In the genomic region with DNA sequence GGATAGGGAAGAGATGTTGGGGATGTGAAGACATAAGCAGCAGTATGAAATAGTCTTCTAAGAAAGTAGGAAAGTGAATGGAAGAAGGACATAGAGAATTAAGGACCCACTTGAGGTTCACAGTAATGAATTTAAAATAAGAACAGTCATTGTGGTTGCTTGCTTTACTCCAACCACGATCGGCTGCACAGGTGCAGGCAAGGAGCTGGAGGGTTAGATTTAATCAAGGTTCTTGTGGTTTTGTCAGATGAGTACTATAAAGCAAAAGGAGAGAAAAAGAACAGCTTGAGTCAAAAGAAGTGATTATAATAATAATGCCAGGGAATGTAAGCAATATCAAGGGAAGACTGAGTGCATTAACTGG, we compare ENCODE assay signal across 10 cellular contexts. TPM values are rescaled to one million over a fixed set of nuclear protein-coding genes. Genes with fewer than 3 reads are reported as not detected.
DNase-seq lines count a peak whose midpoint lies in the region; ATAC-seq, FAIRE-seq and TF ChIP-seq lines count a peak whose summit lies in the region.
"Had no signal": no experiment of that assay in that cellular context is flagged by ENCODE, and none has a peak within 500 bp of the region (broad histone marks: within the 10 kb centered on the region; RNA-seq: fewer than 3 reads in every experiment).

No MANE protein-coding gene starts in this region.

- H3K9me3 ChIP-seq in pancreas = no peaks in the 10 kb centered on the region
- H3K9me3 ChIP-seq: prostate gland had no signal

- H3K4me3 ChIP-seq in pancreas = no peak overlapping the region
- H3K4me3 ChIP-seq: prostate gland had no signal

- peaks cover 2 to 4% (median 2%) of the 10 kb centered on the region in 3 donors for H3K4me1 Mint-ChIP-seq in IgD-negative memory B cell
- H3K4me1 Mint-ChIP-seq in activated naive CD8-positive, alpha-beta T cell treated with anti-CD3 and anti-CD28 coated beads, Interleukin-2, amount 50 U/mL, for 24 hours = peaks cover 25% of the 10 kb centered on the region

- no peaks in the 10 kb centered on the region for H3K27me3 Mint-ChIP-seq in IgD-negative memory B cell
- no peaks in the 10 kb centered on the region for H3K27me3 Mint-ChIP-seq in activated naive CD8-positive, alpha-beta T cell treated with anti-CD3 and anti-CD28 coated beads, Interleukin-2, amount 50 U/mL, for 24 hours

- H3K36me3 ChIP-seq in pancreas = peaks cover 0 to 10% (median 6%) of the 10 kb centered on the region in 3 donors
- H3K36me3 ChIP-seq: prostate gland had no signal

- intact Hi-C loops in pancreas (cut with DNase I) = no loop called here

- DNase-seq in activated CD4-positive, alpha-beta T cell treated with anti-CD3 and anti-CD28 coated beads for 1 hour = peak; percentile 18
- DNase-seq in activated naive CD8-positive, alpha-beta T cell treated with anti-CD3 and anti-CD28 coated beads, Interleukin-2, amount 50 U/mL, for 24 hours = peak; percentile 22
- peak; percentile 61 for DNase-seq in stimulated activated CD4-positive, alpha-beta T cell treated with anti-CD3 and anti-CD28 coated beads, Interleukin-4, amount 100 ng/mL, for 24 hours
- no peak for DNase-seq in pancreas
- no peak for DNase-seq in HCEC 1CT
- DNase-seq in nucleus accumbens (lab: John Stamatoyannopoulos, UW) = no peak

- H3K9me3 Mint-ChIP-seq in IgD-negative memory B cell = no peaks in the 10 kb centered on the region
- no peaks in the 10 kb centered on the region for H3K9me3 Mint-ChIP-seq in activated naive CD8-positive, alpha-beta T cell treated with anti-CD3 and anti-CD28 coated beads, Interleukin-2, amount 50 U/mL, for 24 hours

- H3K27me3 ChIP-seq in pancreas = no peaks in the 10 kb centered on the region

- FAIRE-seq in pancreas (lab: Jason Lieb, UNC) = no peak
- FAIRE-seq: islet of Langerhans had no signal

- WGBS in pancreas, 2 donors = 90 to 95% methylated on average over 2 of the region's 2 CpGs

- no peak overlapping the region for H3K27ac ChIP-seq in pancreas
- H3K27ac ChIP-seq: prostate gland had no signal

- peaks cover 8% of the 10 kb centered on the region for H3K36me3 Mint-ChIP-seq in IgD-negative memory B cell
- H3K36me3 Mint-ChIP-seq in activated naive CD8-positive, alpha-beta T cell treated with anti-CD3 and anti-CD28 coated beads, Interleukin-2, amount 50 U/mL, for 24 hours (ENCODE audit: low read depth) = peaks cover 31% of the 10 kb centered on the region

- TF ChIP-seq CTCF in pancreas (IDR thresholded peaks at IDR 0.05) = no peak

- peak overlapping the region in 2 of 3 donors; percentile 64 to 83 for H3K27ac Mint-ChIP-seq in IgD-negative memory B cell
- peak overlapping the region; percentile 94 for H3K27ac Mint-ChIP-seq in activated naive CD8-positive, alpha-beta T cell treated with anti-CD3 and anti-CD28 coated beads, Interleukin-2, amount 50 U/mL, for 24 hours

- no peak overlapping the region for H3K4me3 Mint-ChIP-seq in IgD-negative memory B cell
- peak overlapping the region; percentile 28 for H3K4me3 Mint-ChIP-seq in activated naive CD8-positive, alpha-beta T cell treated with anti-CD3 and anti-CD28 coated beads, Interleukin-2, amount 50 U/mL, for 24 hours

- ATAC-seq in activated naive CD8-positive, alpha-beta T cell treated with anti-CD3 and anti-CD28 coated beads, Interleukin-2, amount 50 U/mL, for 24 hours = peak; percentile 83
- ATAC-seq in pancreas = no peak
- no peak for ATAC-seq in GM21717 (IDR thresholded peaks at IDR 0.05; ENCODE audit: unreplicated experiment)

- no peaks in the 10 kb centered on the region for H3K4me1 ChIP-seq in pancreas
- H3K4me1 ChIP-seq: prostate gland had no signal

RNA-seq across cellular contexts. Expression of gene RBM34, which starts 46.1 kb away (rescaled TPM):
- polyA plus RNA-seq in IgD-negative memory B cell (86.7 TPM), pancreas (10 to 100 TPM; 43.2 to 45.1 TPM)
- total RNA-seq in pancreas = 10 to 100 TPM; 13.5 to 33.9 (median 23.4) TPM

Comparison
In these comparisons a context has a peak if more than half of its experiments do, and no peak if none do; other contexts are left out.
1. DNase-seq: peak in activated CD4-positive, alpha-beta T cell treated with anti-CD3 and anti-CD28 coated beads for 1 hour (single experiment), activated naive CD8-positive, alpha-beta T cell treated with anti-CD3 and anti-CD28 coated beads, Interleukin-2, amount 50 U/mL, for 24 hours (single experiment) and stimulated activated CD4-positive, alpha-beta T cell treated with anti-CD3 and anti-CD28 coated beads, Interleukin-4, amount 100 ng/mL, for 24 hours (single experiment); none in pancreas (0 of 6), HCEC 1CT (single experiment) and nucleus accumbens (0 of 56).